In the genomic region with DNA sequence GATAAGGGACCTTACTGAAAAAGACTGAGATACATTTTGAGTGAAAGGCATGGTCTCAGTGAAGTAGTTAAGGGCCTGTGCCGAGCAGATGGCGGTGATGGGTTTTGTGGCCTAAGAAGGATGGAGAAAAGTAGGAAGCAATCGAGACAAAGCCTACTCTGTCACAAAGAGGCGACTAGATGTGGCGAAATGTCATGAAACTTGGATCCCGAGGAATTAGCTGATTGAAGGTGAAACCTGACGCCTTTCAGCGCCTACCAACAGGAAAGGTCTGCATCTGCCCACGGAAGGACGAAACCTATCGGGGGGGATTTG, we compare ENCODE assay signal across 7 cellular contexts. TPM values are rescaled to one million over a fixed set of nuclear protein-coding genes. Genes with fewer than 3 reads are reported as not detected.
DNase-seq lines count a peak whose midpoint lies in the region; ATAC-seq and TF ChIP-seq lines count a peak whose summit lies in the region.

No MANE protein-coding gene starts in this region.

- TF ChIP-seq CTCF in LNCaP clone FGC (IDR thresholded peaks at IDR 0.05; ENCODE audit: control insufficient read depth, extremely low read depth, insufficient read depth): no peak
- no peak for TF ChIP-seq CTCF in colonic mucosa (IDR thresholded peaks at IDR 0.05)

- H3K9ac ChIP-seq in colonic mucosa (ENCODE audit: low read depth in 2 of 2, low read length in 2 of 2): peak overlapping the region; percentile 31 to 96
- H3K9ac ChIP-seq in muscle layer of colon (ENCODE audit: low read length): peak overlapping the region; percentile 19

- ATAC-seq in GM21447 (IDR thresholded peaks at IDR 0.05; ENCODE audit: unreplicated experiment): peak; percentile 2

- H3K27ac ChIP-seq in colonic mucosa (peak overlapping the region; percentile 98), muscle layer of colon (ENCODE audit: low read depth, low read length) (peak overlapping the region; percentile 86)

- intact Hi-C loops in colonic mucosa (cut with DNase I): no loop called here

- H3K27me3 ChIP-seq in colonic mucosa: no peaks in the 10 kb centered on the region
- no peaks in the 10 kb centered on the region for H3K27me3 ChIP-seq in muscle layer of colon (ENCODE audit: control insufficient read depth in 1 of 2, insufficient read depth in 2 of 2, low read length in 2 of 2)

- no peaks in the 10 kb centered on the region for H3K9me3 ChIP-seq in colonic mucosa
- H3K9me3 ChIP-seq in muscle layer of colon (ENCODE audit: low read length): no peaks in the 10 kb centered on the region

- H3K4me1 ChIP-seq in colonic mucosa (peaks cover 4% of the 10 kb centered on the region), muscle layer of colon (ENCODE audit: insufficient read depth, low read length) (peaks cover 24% of the 10 kb centered on the region)

- H3K36me3 ChIP-seq in colonic mucosa (no peaks in the 10 kb centered on the region), muscle layer of colon (ENCODE audit: insufficient read depth, low read length) (peaks cover 6% of the 10 kb centered on the region)

- DNase-seq in LNCaP clone FGC (ENCODE audit: low read depth) (no peak), colonic mucosa (no peak), medulla oblongata (ENCODE audit: extremely low spot score) (no peak), NCI-H2196 (lab: John Stamatoyannopoulos, UW; ENCODE audit: unreplicated experiment) (no peak), NCI-H1694 treated with DMSO at 0.1 percent for 48 hours (lab: John Stamatoyannopoulos, UW) (no peak)

- H3K4me3 ChIP-seq in LNCaP clone FGC (ENCODE audit: low read depth, low read length): peak overlapping the region; percentile 90
- peak overlapping the region; percentile 97 for H3K4me3 ChIP-seq in colonic mucosa
- H3K4me3 ChIP-seq in muscle layer of colon (ENCODE audit: low read depth in 1 of 2, low read length in 2 of 2): peak overlapping the region; percentile 61 to 92

RNA-seq across cellular contexts. Expression of gene CEP192, which starts 0.5 kb away (rescaled TPM):
- 10 to 100 TPM; 23.7 to 26.9 TPM for total RNA-seq in colonic mucosa

RNA-seq across cellular contexts. Expression of gene SEH1L, which starts 42.8 kb away (rescaled TPM):
- total RNA-seq in colonic mucosa: 10 to 100 TPM; 35.1 to 55.6 TPM
